22 cellular contexts compared by ENCODE assay signal in genomic region chr3:110311526-110311925, GRCh38.
"Had no signal": no experiment of that assay in that cellular context is flagged by ENCODE, and none has a peak within 500 bp of the region (broad histone marks: within the 10 kb centered on the region; RNA-seq: fewer than 3 reads in every experiment).

No MANE protein-coding gene starts in this region.

- H3K4me3 ChIP-seq: body of pancreas, tibial artery, uterus had no signal

- H3K9me3 ChIP-seq: body of pancreas, tibial artery, uterus had no signal

- H3K4me1 ChIP-seq: body of pancreas, tibial artery, uterus had no signal

- H3K27ac ChIP-seq: body of pancreas, tibial artery, uterus had no signal

- FAIRE-seq: colon, endometrium, small intestine had no signal

- ATAC-seq: activated CD8-positive, alpha-beta T cell treated with anti-CD3 and anti-CD28 coated beads for 36 hours; activated naive CD4-positive, alpha-beta T cell treated with anti-CD3 and anti-CD28 coated beads, Interleukin-2, amount 50 U/mL, for 72 hours; body of pancreas; esophagus mucosa; natural killer cell; right cardiac atrium; WTC11 had no signal

- H3K27me3 ChIP-seq: body of pancreas, tibial artery, uterus had no signal

- H3K36me3 ChIP-seq: tibial artery, uterus had no signal

- DNase-seq: activated CD4-positive, alpha-beta T cell treated with anti-CD3 and anti-CD28 coated beads for 4 hours; activated CD8-positive, alpha-beta T cell treated with anti-CD3 and anti-CD28 coated beads for 36 hours; activated gamma-delta T cell; activated T-cell treated with anti-CD3 and anti-CD28 coated beads, Interleukin-2, amount 50 U/mL, for 48 hours; body of pancreas; caudate nucleus; foreskin fibroblast; glutamatergic neuron; kidney glomerular epithelial cell; mesenchymal stem cell; natural killer cell; right cardiac atrium; small intestine; stimulated activated CD4-positive, alpha-beta T cell treated with anti-CD3 and anti-CD28 coated beads, Interleukin-4, amount 100 ng/mL, for 24 hours; stimulated activated naive CD4-positive, alpha-beta T cell; tibial artery; uterus had no signal
